Comparison of ENCODE assay signal across 18 cellular contexts in genomic region chr4:128279624-128280225, GRCh38.
"Had no signal": no experiment of that assay in that cellular context is flagged by ENCODE, and none has a peak within 500 bp of the region (broad histone marks: within the 10 kb centered on the region; RNA-seq: fewer than 3 reads in every experiment).

No MANE protein-coding gene starts in this region.

- DNase-seq: activated CD4-positive, alpha-beta T cell treated with anti-CD3 and anti-CD28 coated beads, Interleukin-2, amount 50 U/mL, for 4 hours; activated CD4-positive, CD25-positive, alpha-beta regulatory T cell treated with anti-CD3 and anti-CD28 coated beads, Interleukin-2, amount 50 U/mL, for 72 hours; activated CD8-positive, alpha-beta memory T cell treated with anti-CD3 and anti-CD28 coated beads, Interleukin-2, amount 10 ng/mL, durations not matched to agents 7 days and 5 days; activated gamma-delta T cell treated with Interleukin-2 at 50 U/mL for 16 hours; activated naive CD8-positive, alpha-beta T cell treated with anti-CD3 and anti-CD28 coated beads for 36 hours; activated T-cell treated with anti-CD3 and anti-CD28 coated beads, Interleukin-2, amount 50 U/mL, for 4 hours; anterior cingulate cortex; gastrocnemius medialis; kidney glomerular epithelial cell; lower lobe of right lung; midbrain; naive B cell; retina; tibial artery had no signal

- H3K4me3 ChIP-seq: gastrocnemius medialis, hepatocyte, lower lobe of right lung, skin epidermis, tibial artery, vagina had no signal

- H3K4me3 Mint-ChIP-seq: activated CD8-positive, alpha-beta memory T cell treated with anti-CD3 and anti-CD28 coated beads, Interleukin-2, amount 10 ng/mL, durations not matched to agents 7 days and 5 days; activated naive CD8-positive, alpha-beta T cell treated with anti-CD3 and anti-CD28 coated beads for 36 hours; activated T-cell treated with anti-CD3 and anti-CD28 coated beads, Interleukin-2, amount 50 U/mL, for 4 hours; T-helper 2 cell treated with Interferon-gamma antibody and Interleukin-4, amounts not matched to agents 5 μg/mL and 100 μg/mL, for 36 hours had no signal

- H3K27ac ChIP-seq: hepatocyte, lower lobe of right lung, skin epidermis, tibial artery, vagina had no signal

- H3K36me3 ChIP-seq: gastrocnemius medialis, lower lobe of right lung, tibial artery, vagina had no signal

- ATAC-seq: activated CD8-positive, alpha-beta memory T cell treated with anti-CD3 and anti-CD28 coated beads, Interleukin-2, amount 10 ng/mL, durations not matched to agents 7 days and 5 days; activated T-cell treated with anti-CD3 and anti-CD28 coated beads, Interleukin-2, amount 50 U/mL, for 4 hours; gastrocnemius medialis; lower lobe of right lung had no signal

- H3K36me3 Mint-ChIP-seq: naive B cell had no signal

- H3K27me3 ChIP-seq: gastrocnemius medialis, hepatocyte, tibial artery, vagina had no signal

- H2AFZ ChIP-seq: hepatocyte had no signal

- H3K4me2 ChIP-seq: hepatocyte had no signal

- H3K9me3 ChIP-seq: gastrocnemius medialis, lower lobe of right lung, tibial artery, vagina had no signal

- H3K27ac Mint-ChIP-seq: activated CD8-positive, alpha-beta memory T cell treated with anti-CD3 and anti-CD28 coated beads, Interleukin-2, amount 10 ng/mL, durations not matched to agents 7 days and 5 days; T-helper 2 cell treated with Interferon-gamma antibody and Interleukin-4, amounts not matched to agents 5 μg/mL and 100 μg/mL, for 36 hours had no signal

- H3K27me3 Mint-ChIP-seq: activated CD8-positive, alpha-beta memory T cell treated with anti-CD3 and anti-CD28 coated beads, Interleukin-2, amount 10 ng/mL, durations not matched to agents 7 days and 5 days; activated naive CD8-positive, alpha-beta T cell treated with anti-CD3 and anti-CD28 coated beads for 36 hours; naive B cell had no signal

- H3K9me3 Mint-ChIP-seq: activated naive CD8-positive, alpha-beta T cell treated with anti-CD3 and anti-CD28 coated beads for 36 hours; activated T-cell treated with anti-CD3 and anti-CD28 coated beads, Interleukin-2, amount 50 U/mL, for 4 hours; naive B cell; T-helper 2 cell treated with Interferon-gamma antibody and Interleukin-4, amounts not matched to agents 5 μg/mL and 100 μg/mL, for 36 hours had no signal
